In genomic region chr3:38038447-38038911, GRCh38 we compare ENCODE assay signal across 10 cellular contexts. TPM values are rescaled to one million over a fixed set of nuclear protein-coding genes. Genes with fewer than 3 reads are reported as not detected.
A peak's percentile ranks its signal among the peaks of the same experiment; 100 is the strongest.
DNase-seq lines count a peak whose midpoint lies in the region; ATAC-seq and TF ChIP-seq lines count a peak whose summit lies in the region.
"Had no signal": no experiment of that assay in that cellular context is flagged by ENCODE, and none has a peak within 500 bp of the region (broad histone marks: within the 10 kb centered on the region; RNA-seq: fewer than 3 reads in every experiment).

No MANE protein-coding gene starts in this region.

- H3K9me3 ChIP-seq in BLaER1 (no peaks in the 10 kb centered on the region), mucosa of rectum (ENCODE audit: control insufficient read depth in 2 of 2, low read length in 2 of 2) (no peaks in the 10 kb centered on the region)
- H3K9me3 ChIP-seq: thyroid gland had no signal

- H3K9ac ChIP-seq in BLaER1 = no peak overlapping the region
- peak overlapping the region; percentile 74 to 79 for H3K9ac ChIP-seq in mucosa of rectum (ENCODE audit: low read depth in 1 of 2, low read length in 2 of 2)

- peaks cover 10 to 11% of the 10 kb centered on the region in 2 donors for H3K9me3 Mint-ChIP-seq in activated naive CD4-positive, alpha-beta T cell treated with anti-CD3 and anti-CD28 coated beads, Interleukin-2, amount 50 U/mL, for 72 hours

- H3K4me1 ChIP-seq in BLaER1 (peaks cover 26% of the 10 kb centered on the region), mucosa of rectum (ENCODE audit: control insufficient read depth in 2 of 2, insufficient read depth in 2 of 2, low read length in 2 of 2) (peaks cover 23 to 31% of the 10 kb centered on the region in 2 donors)

- H3K27ac ChIP-seq in BLaER1 (no peak overlapping the region), mucosa of rectum (ENCODE audit: low read depth in 2 of 2, low read length in 2 of 2) (peak overlapping the region; percentile 69 to 85)
- H3K27ac ChIP-seq: thyroid gland had no signal

- H3K4me2 ChIP-seq in BLaER1 = peak overlapping the region; percentile 99

- TF ChIP-seq POLR2A in NB4 (IDR thresholded peaks at IDR 0.05; ENCODE audit: extremely low read depth, insufficient read length) = no peak

- ATAC-seq in activated naive CD4-positive, alpha-beta T cell treated with anti-CD3 and anti-CD28 coated beads, Interleukin-2, amount 50 U/mL, for 72 hours = peak; percentile 75 to 83
- ATAC-seq in GM18858 (IDR thresholded peaks at IDR 0.05; ENCODE audit: unreplicated experiment) = no peak

- H3K27ac Mint-ChIP-seq in activated naive CD4-positive, alpha-beta T cell treated with anti-CD3 and anti-CD28 coated beads, Interleukin-2, amount 50 U/mL, for 72 hours = peak overlapping the region; percentile 89 to 98

- H3K27me3 ChIP-seq in BLaER1 (no peaks in the 10 kb centered on the region), mucosa of rectum (ENCODE audit: control insufficient read depth in 2 of 2, insufficient read depth in 2 of 2, low read length in 2 of 2) (no peaks in the 10 kb centered on the region)
- H3K27me3 ChIP-seq: thyroid gland had no signal

- DNase-seq in NB4 (ENCODE audit: low read depth) (no peak), germinal center (ENCODE audit: low spot score) (no peak), NCI-H187 (lab: John Stamatoyannopoulos, UW) (no peak), HuH-7.5 (ENCODE audit: low spot score) (no peak)
- peak in 1 of 2 donors; percentile 36 for DNase-seq in activated naive CD4-positive, alpha-beta T cell treated with anti-CD3 and anti-CD28 coated beads, Interleukin-2, amount 50 U/mL, for 72 hours (ENCODE audit: low spot score in 2 of 2)
- DNase-seq: NCI-H446 treated with DMSO at 0.1 percent for 48 hours had no signal

- TF ChIP-seq CTCF in NB4 (IDR thresholded peaks at IDR 0.05; ENCODE audit: low read depth, low read length) = no peak

- H3K4me3 ChIP-seq in BLaER1 (peak overlapping the region; percentile 68), NB4 (ENCODE audit: low read depth, low read length) (peak overlapping the region; percentile 21), mucosa of rectum (ENCODE audit: low read length in 2 of 2) (peak overlapping the region; percentile 77 to 81)

- H4K20me1 ChIP-seq in BLaER1 = no peaks in the 10 kb centered on the region

- peaks cover 10 to 13% of the 10 kb centered on the region in 2 donors for H3K36me3 Mint-ChIP-seq in activated naive CD4-positive, alpha-beta T cell treated with anti-CD3 and anti-CD28 coated beads, Interleukin-2, amount 50 U/mL, for 72 hours

- no peaks in the 10 kb centered on the region for H3K36me3 ChIP-seq in BLaER1
- no peaks in the 10 kb centered on the region for H3K36me3 ChIP-seq in mucosa of rectum (ENCODE audit: control insufficient read depth in 2 of 2, insufficient read depth in 2 of 2, low read length in 2 of 2)
- H3K36me3 ChIP-seq: thyroid gland had no signal

RNA-seq across cellular contexts. Expression of gene DLEC1, which starts 0.5 kb away (rescaled TPM):
- 1 to 10 TPM in 1 of 2 donors, under 1 TPM in 1; 0.18 to 1.9 TPM for total RNA-seq in activated naive CD4-positive, alpha-beta T cell treated with anti-CD3 and anti-CD28 coated beads, Interleukin-2, amount 50 U/mL, for 72 hours

RNA-seq across cellular contexts. Expression of gene PLCD1, which starts 9.0 kb away (rescaled TPM):
- 10 to 100 TPM; 10.0 to 18.5 TPM for total RNA-seq in activated naive CD4-positive, alpha-beta T cell treated with anti-CD3 and anti-CD28 coated beads, Interleukin-2, amount 50 U/mL, for 72 hours

RNA-seq across cellular contexts. Expression of gene VILL, which starts 47.9 kb away (rescaled TPM):
- total RNA-seq in activated naive CD4-positive, alpha-beta T cell treated with anti-CD3 and anti-CD28 coated beads, Interleukin-2, amount 50 U/mL, for 72 hours = 10 to 100 TPM; 13.2 to 13.8 TPM

Comparison
In these comparisons a context has a peak if more than half of its experiments do, and no peak if none do; other contexts are left out.
1. H3K4me3 ChIP-seq: peak in every context shown above with its lines; median percentile 79 in mucosa of rectum; 68 in BLaER1; 21 in NB4.